ENCODE assay signal across 9 cellular contexts in genomic region chr10:130301026-130301892, GRCh38.
DNase-seq lines count a peak whose midpoint lies in the region; ATAC-seq, FAIRE-seq and TF ChIP-seq lines count a peak whose summit lies in the region.
"Had no signal": no experiment of that assay in that cellular context is flagged by ENCODE, and none has a peak within 500 bp of the region (broad histone marks: within the 10 kb centered on the region; RNA-seq: fewer than 3 reads in every experiment).

No MANE protein-coding gene starts in this region.

- intact Hi-C loops in activated T-helper 2 cell treated with anti-CD3 and anti-CD28 coated beads, Interferon-gamma antibody, Interleukin-2, Interleukin-4, amounts not matched to agents 10 μg/mL and 5 μg/mL and 100 μg/mL, durations not matched to agents 14 hours and 24 hours and 36 hours (cut with micrococcal nuclease), result no loop called here

- WGBS in tibial nerve, 2 donors, result 58 to 84% methylated on average over 8 to 11 of the region's 54 CpGs

- DNase-seq in NCI-H1436 treated with DMSO at 0.1 percent for 48 hours (lab: John Stamatoyannopoulos, UW), result peak; percentile 54
- DNase-seq in activated T-helper 2 cell treated with anti-CD3 and anti-CD28 coated beads, Interferon-gamma antibody, Interleukin-2, Interleukin-4, amounts not matched to agents 10 μg/mL and 5 μg/mL and 100 μg/mL, durations not matched to agents 14 hours and 24 hours and 36 hours (ENCODE audit: low spot score), result peak; percentile 54
- DNase-seq in kidney epithelial cell (ENCODE audit: low read depth), result peak; percentile 10
- DNase-seq in stimulated activated CD8-positive, alpha-beta memory T cell treated with anti-CD3 and anti-CD28 coated beads, Interleukin-15, amount 100 ng/mL, for 48 hours (ENCODE audit: low read depth in 2 of 2), result peak; percentile 24 to 74
- DNase-seq in H54 (ENCODE audit: insufficient read length, low spot score), result no peak
- DNase-seq in tibial nerve (ENCODE audit: low spot score in 2 of 2), result no peak

- TF ChIP-seq POLR2A in H54 (IDR thresholded peaks at IDR 0.05; ENCODE audit: low read depth, low read length), result no peak
- no peak for TF ChIP-seq POLR2A in tibial nerve (IDR thresholded peaks at IDR 0.05)

- peak overlapping the region; percentile 82 for H3K4me3 Mint-ChIP-seq in activated T-helper 2 cell treated with anti-CD3 and anti-CD28 coated beads, Interferon-gamma antibody, Interleukin-2, Interleukin-4, amounts not matched to agents 10 μg/mL and 5 μg/mL and 100 μg/mL, durations not matched to agents 14 hours and 24 hours and 36 hours (ENCODE audit: low read depth)

- peaks cover 67% of the 10 kb centered on the region for H3K9me3 Mint-ChIP-seq in activated T-helper 2 cell treated with anti-CD3 and anti-CD28 coated beads, Interferon-gamma antibody, Interleukin-2, Interleukin-4, amounts not matched to agents 10 μg/mL and 5 μg/mL and 100 μg/mL, durations not matched to agents 14 hours and 24 hours and 36 hours

- H3K27me3 ChIP-seq in kidney epithelial cell (ENCODE audit: control insufficient read depth, insufficient read depth, low read length), result no peaks in the 10 kb centered on the region
- no peaks in the 10 kb centered on the region for H3K27me3 ChIP-seq in tibial nerve

- H3K9me3 ChIP-seq in tibial nerve, result peaks cover 0 to 87% (median 2%) of the 10 kb centered on the region in 4 donors

- no peak for FAIRE-seq in H54 (lab: Jason Lieb, UNC)
- FAIRE-seq: H1 had no signal

- H3K36me3 ChIP-seq in kidney epithelial cell (ENCODE audit: control insufficient read depth, insufficient read depth, low read length) (no peaks in the 10 kb centered on the region), tibial nerve (no peaks in the 10 kb centered on the region)

- H3K27ac Mint-ChIP-seq in activated T-helper 2 cell treated with anti-CD3 and anti-CD28 coated beads, Interferon-gamma antibody, Interleukin-2, Interleukin-4, amounts not matched to agents 10 μg/mL and 5 μg/mL and 100 μg/mL, durations not matched to agents 14 hours and 24 hours and 36 hours, result peak overlapping the region; percentile 82

- H3K4me1 Mint-ChIP-seq in activated T-helper 2 cell treated with anti-CD3 and anti-CD28 coated beads, Interferon-gamma antibody, Interleukin-2, Interleukin-4, amounts not matched to agents 10 μg/mL and 5 μg/mL and 100 μg/mL, durations not matched to agents 14 hours and 24 hours and 36 hours (ENCODE audit: low read depth), result peaks cover 1% of the 10 kb centered on the region

- H3K4me1 ChIP-seq in tibial nerve, result no peaks in the 10 kb centered on the region

- H3K36me3 Mint-ChIP-seq in activated T-helper 2 cell treated with anti-CD3 and anti-CD28 coated beads, Interferon-gamma antibody, Interleukin-2, Interleukin-4, amounts not matched to agents 10 μg/mL and 5 μg/mL and 100 μg/mL, durations not matched to agents 14 hours and 24 hours and 36 hours (ENCODE audit: low read depth), result peaks cover 10% of the 10 kb centered on the region

- H3K27ac ChIP-seq in tibial nerve, result peak overlapping the region in 2 of 4 donors; percentile 46 to 65

- no peak for TF ChIP-seq EP300 in tibial nerve (IDR thresholded peaks at IDR 0.05)

- ATAC-seq in GM18873 (IDR thresholded peaks at IDR 0.05; ENCODE audit: low FRiP score, unreplicated experiment), result peak; percentile 41
- no peak for ATAC-seq in GM18520 (IDR thresholded peaks at IDR 0.05; ENCODE audit: unreplicated experiment)

- no peaks in the 10 kb centered on the region for H3K27me3 Mint-ChIP-seq in activated T-helper 2 cell treated with anti-CD3 and anti-CD28 coated beads, Interferon-gamma antibody, Interleukin-2, Interleukin-4, amounts not matched to agents 10 μg/mL and 5 μg/mL and 100 μg/mL, durations not matched to agents 14 hours and 24 hours and 36 hours (ENCODE audit: low read depth)

- H3K4me3 ChIP-seq in kidney epithelial cell (ENCODE audit: low read depth, low read length) (peak overlapping the region; percentile 39), tibial nerve (peak overlapping the region in 2 of 4 donors; percentile 47 to 52)

- TF ChIP-seq CTCF in kidney epithelial cell (IDR thresholded peaks at IDR 0.05; ENCODE audit: insufficient read depth, low read length, poor library complexity, severe bottlenecking) (no peak), tibial nerve (IDR thresholded peaks at IDR 0.05) (no peak)

Comparison
In these comparisons a context has a peak if more than half of its experiments do, and no peak if none do; other contexts are left out.
1. DNase-seq: peak in NCI-H1436 treated with DMSO at 0.1 percent for 48 hours (single experiment), activated T-helper 2 cell treated with anti-CD3 and anti-CD28 coated beads, Interferon-gamma antibody, Interleukin-2, Interleukin-4, amounts not matched to agents 10 μg/mL and 5 μg/mL and 100 μg/mL, durations not matched to agents 14 hours and 24 hours and 36 hours (single experiment), kidney epithelial cell (single experiment) and stimulated activated CD8-positive, alpha-beta memory T cell treated with anti-CD3 and anti-CD28 coated beads, Interleukin-15, amount 100 ng/mL, for 48 hours (2 of 2); none in H54 (single experiment) and tibial nerve (0 of 2).